ENCODE assay signal across 8 cellular contexts in the genomic region with DNA sequence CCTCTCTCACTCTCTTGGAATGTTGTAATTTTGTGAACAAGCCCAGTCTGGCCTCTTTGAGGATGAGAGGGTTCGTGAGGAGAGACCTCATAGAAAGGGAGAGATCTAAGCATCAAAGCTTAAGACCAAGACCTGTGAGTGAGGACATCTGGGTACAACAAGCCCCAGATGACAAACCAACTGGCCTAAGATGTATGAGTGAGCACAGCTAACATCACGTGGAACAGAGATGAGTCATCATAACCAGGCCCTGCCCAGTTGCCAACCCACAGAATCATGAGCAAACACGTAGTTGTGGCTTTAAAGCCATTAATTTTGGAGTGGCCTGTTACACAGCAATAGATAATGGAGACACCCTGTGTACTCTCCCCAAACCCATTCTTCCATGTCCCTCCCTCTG.
DNase-seq lines count a peak whose midpoint lies in the region; ATAC-seq and TF ChIP-seq lines count a peak whose summit lies in the region.

No MANE protein-coding gene starts in this region.

- DNase-seq in Daoy (ENCODE audit: low read depth) (peak; percentile 75), HL-60 (ENCODE audit: low read depth in 1 of 2, low spot score in 1 of 2) (peak; percentile 1 to 4), choroid plexus epithelial cell (ENCODE audit: low read depth) (peak; percentile 9), left lobe of liver (ENCODE audit: low spot score) (no peak)
- no peak for DNase-seq in naive thymus-derived CD4-positive, alpha-beta T cell
- no peak for DNase-seq in stimulated activated CD4-positive, alpha-beta T cell treated with anti-CD3 and anti-CD28 coated beads, Interleukin-4, amount 100 ng/mL, for 24 hours

- no peaks in the 10 kb centered on the region for H3K4me1 Mint-ChIP-seq in naive thymus-derived CD4-positive, alpha-beta T cell

- TF ChIP-seq CTCF in HL-60 (IDR thresholded peaks at IDR 0.05; ENCODE audit: insufficient read depth, low read length) (no peak), choroid plexus epithelial cell (conservative IDR thresholded peaks at IDR 0.05; ENCODE audit: low read depth, low read length) (no peak)

- H3K27ac Mint-ChIP-seq in naive thymus-derived CD4-positive, alpha-beta T cell = no peak overlapping the region

- no peaks in the 10 kb centered on the region for H3K36me3 ChIP-seq in naive thymus-derived CD4-positive, alpha-beta T cell (ENCODE audit: control insufficient read depth in 2 of 3, insufficient read depth in 3 of 3, low read length in 3 of 3)

- H3K27me3 Mint-ChIP-seq in naive thymus-derived CD4-positive, alpha-beta T cell = peaks cover 0 to 25% (median 11%) of the 10 kb centered on the region in 5 donors

- no peak overlapping the region for H3K4me3 Mint-ChIP-seq in naive thymus-derived CD4-positive, alpha-beta T cell

- ATAC-seq in GM21528 (IDR thresholded peaks at IDR 0.05; ENCODE audit: low FRiP score, unreplicated experiment) = peak; percentile 58
- no peak for ATAC-seq in HG02571 (IDR thresholded peaks at IDR 0.05; ENCODE audit: unreplicated experiment)
- ATAC-seq in naive thymus-derived CD4-positive, alpha-beta T cell = no peak
- no peak for ATAC-seq in left lobe of liver

- POLR2A ChIA-PET in naive thymus-derived CD4-positive, alpha-beta T cell (lab: Charles Lee) = no interaction called here

- CTCF ChIA-PET in naive thymus-derived CD4-positive, alpha-beta T cell (lab: Charles Lee) = no interaction called here

- no peak overlapping the region for H3K27ac ChIP-seq in HL-60 (replicated peaks)
- H3K27ac ChIP-seq in naive thymus-derived CD4-positive, alpha-beta T cell (ENCODE audit: low read depth, low read length) = no peak overlapping the region

- H3K4me3 ChIP-seq in HL-60 (replicated peaks; ENCODE audit: insufficient read depth, low read length) = no peak overlapping the region
- no peak overlapping the region for H3K4me3 ChIP-seq in choroid plexus epithelial cell (ENCODE audit: low read depth, low read length)
- no peak overlapping the region for H3K4me3 ChIP-seq in naive thymus-derived CD4-positive, alpha-beta T cell (ENCODE audit: low read length)

- peaks cover 0 to 9% (median 0%) of the 10 kb centered on the region in 5 donors for H3K36me3 Mint-ChIP-seq in naive thymus-derived CD4-positive, alpha-beta T cell

- H3K4me1 ChIP-seq in naive thymus-derived CD4-positive, alpha-beta T cell (ENCODE audit: control insufficient read depth in 2 of 2, insufficient read depth in 2 of 2, low read length in 2 of 2) = no peaks in the 10 kb centered on the region

- no peaks in the 10 kb centered on the region for H3K27me3 ChIP-seq in HL-60 (ENCODE audit: insufficient read depth, poor library complexity, severe bottlenecking)
- H3K27me3 ChIP-seq in naive thymus-derived CD4-positive, alpha-beta T cell (ENCODE audit: control insufficient read depth in 2 of 2, insufficient read depth in 2 of 2, low read length in 2 of 2) = no peaks in the 10 kb centered on the region

- peaks cover 0 to 22% (median 7%) of the 10 kb centered on the region in 11 donors for H3K9me3 Mint-ChIP-seq in naive thymus-derived CD4-positive, alpha-beta T cell

- intact Hi-C loops in naive thymus-derived CD4-positive, alpha-beta T cell (cut with micrococcal nuclease) = no loop called here

- H3K9me3 ChIP-seq in naive thymus-derived CD4-positive, alpha-beta T cell (ENCODE audit: control insufficient read depth in 2 of 3, low read length in 3 of 3) = no peaks in the 10 kb centered on the region

Comparison
In these comparisons a context has a peak if more than half of its experiments do, and no peak if none do; other contexts are left out.
1. DNase-seq: peak in Daoy (single experiment), HL-60 (2 of 2) and choroid plexus epithelial cell (single experiment); none in naive thymus-derived CD4-positive, alpha-beta T cell (0 of 9), left lobe of liver (single experiment) and stimulated activated CD4-positive, alpha-beta T cell treated with anti-CD3 and anti-CD28 coated beads, Interleukin-4, amount 100 ng/mL, for 24 hours (single experiment).